Comparison of ENCODE assay signal across 8 cellular contexts in genomic region chr22:42721045-42721434, GRCh38. TPM values are rescaled to one million over a fixed set of nuclear protein-coding genes. Genes with fewer than 3 reads are reported as not detected.
DNase-seq lines count a peak whose midpoint lies in the region; ATAC-seq and TF ChIP-seq lines count a peak whose summit lies in the region.
"Had no signal": no experiment of that assay in that cellular context is flagged by ENCODE, and none has a peak within 500 bp of the region (broad histone marks: within the 10 kb centered on the region; RNA-seq: fewer than 3 reads in every experiment).

No MANE protein-coding gene starts in this region.

- H3K9me3 ChIP-seq in GM23248 (ENCODE audit: low read depth) (no peaks in the 10 kb centered on the region), iPS-15b (ENCODE audit: control insufficient read depth, insufficient read depth, low read length) (no peaks in the 10 kb centered on the region)

- no peaks in the 10 kb centered on the region for H3K36me3 ChIP-seq in GM23248 (ENCODE audit: low read depth)
- H3K36me3 ChIP-seq in iPS-15b (ENCODE audit: control insufficient read depth, insufficient read depth, low read length) = no peaks in the 10 kb centered on the region

- no peaks in the 10 kb centered on the region for H3K36me3 Mint-ChIP-seq in activated CD8-positive, alpha-beta T cell treated with anti-CD3 and anti-CD28 coated beads, Interleukin-2, amount 10 ng/mL, durations not matched to agents 7 days and 5 days (ENCODE audit: low read depth)
- H3K36me3 Mint-ChIP-seq in stimulated activated memory B cell treated with anti-CD40 and anti-IgM and Interleukin-4, amounts not matched to agents 10 μg/mL and 1 μg/mL and 100 μg/mL, for 72 hours = no peaks in the 10 kb centered on the region

- no peak overlapping the region for H3K27ac ChIP-seq in GM23248

- 1 to 2% methylated on average over 19 to 22 of the region's 22 CpGs for WGBS in GM23248 (ENCODE audit: low coverage in 1 of 2, low lambda C conversion rate in 2 of 2, missing lambda C conversion rate in 2 of 2), 2 experiments

- peak overlapping the region; percentile 80 for H3K4me2 ChIP-seq in GM23248 (ENCODE audit: unreplicated experiment)

- POLR2A ChIA-PET in activated CD8-positive, alpha-beta T cell treated with anti-CD3 and anti-CD28 coated beads, Interleukin-2, amount 10 ng/mL, durations not matched to agents 7 days and 5 days (lab: Charles Lee) = no interaction called here

- H2AFZ ChIP-seq in GM23248 = peak overlapping the region; percentile 89

- no peaks in the 10 kb centered on the region for H3K27me3 ChIP-seq in GM23248 (replicated peaks; ENCODE audit: insufficient read depth)
- peaks cover 27% of the 10 kb centered on the region for H3K27me3 ChIP-seq in iPS-15b (ENCODE audit: control insufficient read depth, insufficient read depth, low read length)

- H3K9me3 Mint-ChIP-seq in activated CD8-positive, alpha-beta T cell treated with anti-CD3 and anti-CD28 coated beads, Interleukin-2, amount 10 ng/mL, durations not matched to agents 7 days and 5 days (ENCODE audit: insufficient read depth) = no peaks in the 10 kb centered on the region
- no peaks in the 10 kb centered on the region for H3K9me3 Mint-ChIP-seq in stimulated activated memory B cell treated with anti-CD40 and anti-IgM and Interleukin-4, amounts not matched to agents 10 μg/mL and 1 μg/mL and 100 μg/mL, for 72 hours

- CTCF ChIA-PET in activated CD8-positive, alpha-beta T cell treated with anti-CD3 and anti-CD28 coated beads, Interleukin-2, amount 10 ng/mL, durations not matched to agents 7 days and 5 days (lab: Charles Lee) = no interaction called here

- H3K4me3 Mint-ChIP-seq in activated CD8-positive, alpha-beta T cell treated with anti-CD3 and anti-CD28 coated beads, Interleukin-2, amount 10 ng/mL, durations not matched to agents 7 days and 5 days = peak overlapping the region; percentile 32
- H3K4me3 Mint-ChIP-seq in stimulated activated memory B cell treated with anti-CD40 and anti-IgM and Interleukin-4, amounts not matched to agents 10 μg/mL and 1 μg/mL and 100 μg/mL, for 72 hours = peak overlapping the region; percentile 77

- H3K9ac ChIP-seq in GM23248 (peak overlapping the region; percentile 75), iPS-15b (ENCODE audit: low read depth, low read length) (peak overlapping the region; percentile 54)

- H4K20me1 ChIP-seq in GM23248 (ENCODE audit: insufficient read depth) = no peaks in the 10 kb centered on the region

- H3K79me2 ChIP-seq in GM23248 (ENCODE audit: insufficient read depth) = 0 out of 2 replicates have a peak, but pooled peaks cover 9% of the 10 kb centered on the region

- peaks cover 23% of the 10 kb centered on the region for H3K4me1 Mint-ChIP-seq in activated CD8-positive, alpha-beta T cell treated with anti-CD3 and anti-CD28 coated beads, Interleukin-2, amount 10 ng/mL, durations not matched to agents 7 days and 5 days (ENCODE audit: low read depth)
- peaks cover 52% of the 10 kb centered on the region for H3K4me1 Mint-ChIP-seq in stimulated activated memory B cell treated with anti-CD40 and anti-IgM and Interleukin-4, amounts not matched to agents 10 μg/mL and 1 μg/mL and 100 μg/mL, for 72 hours

- H3K4me1 ChIP-seq in GM23248 (ENCODE audit: insufficient read depth) = peaks cover 15% of the 10 kb centered on the region; the same call in 1 of the 2 replicates
- peaks cover 4% of the 10 kb centered on the region for H3K4me1 ChIP-seq in iPS-15b (ENCODE audit: control insufficient read depth, insufficient read depth, low read length)

- peaks cover 13% of the 10 kb centered on the region; the same call in 1 of the 2 replicates for H3F3A ChIP-seq in GM23248 (ENCODE audit: insufficient read depth)

- TF ChIP-seq CTCF in GM13976 (IDR thresholded peaks at IDR 0.05; ENCODE audit: borderline replicate concordance, control extremely low read depth, extremely low read depth, insufficient read depth, missing control alignments) = no peak

- in situ Hi-C loops in GM23248 (cut with MboI) (no loop called here), GM13976 (cut with MboI; ENCODE audit: low sequenced_read_pairs, unreplicated experiment) (no loop called here)

- peak; percentile 47 for DNase-seq in GM23248
- no peak for DNase-seq in activated CD8-positive, alpha-beta T cell treated with anti-CD3 and anti-CD28 coated beads, Interleukin-2, amount 10 ng/mL, durations not matched to agents 7 days and 5 days
- DNase-seq in GM13976 (ENCODE audit: low spot score) = no peak
- DNase-seq in NCI-H1105 treated with DMSO at 0.1 percent for 48 hours (lab: John Stamatoyannopoulos, UW) = no peak

- no peaks in the 10 kb centered on the region for H3K9me2 ChIP-seq in GM23248 (ENCODE audit: insufficient read depth)

- H3K27me3 Mint-ChIP-seq in activated CD8-positive, alpha-beta T cell treated with anti-CD3 and anti-CD28 coated beads, Interleukin-2, amount 10 ng/mL, durations not matched to agents 7 days and 5 days (ENCODE audit: low read depth) = peaks cover 51% of the 10 kb centered on the region
- H3K27me3 Mint-ChIP-seq in stimulated activated memory B cell treated with anti-CD40 and anti-IgM and Interleukin-4, amounts not matched to agents 10 μg/mL and 1 μg/mL and 100 μg/mL, for 72 hours = peaks cover 59% of the 10 kb centered on the region

- no peak overlapping the region for H3K27ac Mint-ChIP-seq in activated CD8-positive, alpha-beta T cell treated with anti-CD3 and anti-CD28 coated beads, Interleukin-2, amount 10 ng/mL, durations not matched to agents 7 days and 5 days
- peak overlapping the region; percentile 64 for H3K27ac Mint-ChIP-seq in stimulated activated memory B cell treated with anti-CD40 and anti-IgM and Interleukin-4, amounts not matched to agents 10 μg/mL and 1 μg/mL and 100 μg/mL, for 72 hours

- peak overlapping the region; percentile 77 for H3K4me3 ChIP-seq in GM23248
- peak overlapping the region; percentile 79 for H3K4me3 ChIP-seq in iPS-15b (ENCODE audit: low read depth, low read length)

- no peak for ATAC-seq in activated CD8-positive, alpha-beta T cell treated with anti-CD3 and anti-CD28 coated beads, Interleukin-2, amount 10 ng/mL, durations not matched to agents 7 days and 5 days
- no peak for ATAC-seq in stimulated activated memory B cell treated with anti-CD40 and anti-IgM and Interleukin-4, amounts not matched to agents 10 μg/mL and 1 μg/mL and 100 μg/mL, for 72 hours
- no peak for ATAC-seq in HG03025 (IDR thresholded peaks at IDR 0.05; ENCODE audit: low FRiP score, unreplicated experiment)

RNA-seq across cellular contexts. Expression of gene A4GALT, which starts 0.4 kb away (rescaled TPM):
- 10.9 and 18.6 TPM in 2 replicates for total RNA-seq in GM23248 (2014; rRNA removed; shearing (Covaris generic))
- polyA plus RNA-seq in GM23248 (2016; fragmentation: Nextera tagmentation; extraction: Ambion mirVana) = 14.8 and 15.4 TPM in 2 replicates
- total RNA-seq in activated CD8-positive, alpha-beta T cell treated with anti-CD3 and anti-CD28 coated beads, Interleukin-2, amount 10 ng/mL, durations not matched to agents 7 days and 5 days = under 1 TPM in 1 of 2 experiments, not detected in 1; 0.16 TPM
- total RNA-seq: T-helper 2 cell treated with Interferon-gamma antibody and Interleukin-4, amounts not matched to agents 100 ng/mL and 5 ng/mL, for 36 hours had no signal

Comparison
In these comparisons a context has a peak if more than half of its experiments do, and no peak if none do; other contexts are left out.
1. RNA of gene A4GALT, which starts 0.4 kb away (total RNA-seq): 10.9 to 18.6 TPM in GM23248; 0.16 TPM in activated CD8-positive, alpha-beta T cell treated with anti-CD3 and anti-CD28 coated beads, Interleukin-2, amount 10 ng/mL, durations not matched to agents 7 days and 5 days; every median in the first group is over 10 times any median in the second.